ENCODE assay signal across 22 cellular contexts in the genomic region with DNA sequence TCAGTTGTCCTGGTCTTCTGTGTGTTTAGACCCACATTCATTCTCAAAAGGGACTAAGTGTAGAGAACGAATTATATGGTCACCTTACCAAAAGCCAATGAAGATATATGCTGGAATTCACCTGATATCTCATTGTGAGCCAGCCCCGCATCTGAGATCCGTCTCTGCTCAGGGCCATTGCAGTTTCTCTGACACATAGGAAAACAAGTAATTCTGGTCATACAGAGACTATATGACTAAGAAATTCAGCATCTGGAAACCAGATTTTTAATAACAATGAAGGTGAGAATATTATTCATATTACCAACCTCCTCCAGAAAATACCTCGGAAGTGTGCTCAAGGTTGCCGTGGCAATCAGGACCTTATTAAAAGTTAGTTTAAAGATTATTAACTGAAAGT.
DNase-seq lines count a peak whose midpoint lies in the region; ATAC-seq and TF ChIP-seq lines count a peak whose summit lies in the region.
"Had no signal": no experiment of that assay in that cellular context is flagged by ENCODE, and none has a peak within 500 bp of the region (broad histone marks: within the 10 kb centered on the region; RNA-seq: fewer than 3 reads in every experiment).

No MANE protein-coding gene starts in this region.

- no peaks in the 10 kb centered on the region for H3K79me2 ChIP-seq in PC-9 (ENCODE audit: low read depth)
- no peaks in the 10 kb centered on the region for H3K79me2 ChIP-seq in neural progenitor cell (ENCODE audit: low read depth)

- peaks cover 3% of the 10 kb centered on the region for H3K27me3 Mint-ChIP-seq in neural progenitor cell (ENCODE audit: insufficient read depth, low read depth)

- H3K9ac ChIP-seq in neural progenitor cell: no peak overlapping the region

- H4K20me1 ChIP-seq in PC-9 (ENCODE audit: insufficient read depth): no peaks in the 10 kb centered on the region
- no peaks in the 10 kb centered on the region for H4K20me1 ChIP-seq in neural progenitor cell (ENCODE audit: low read depth)

- CTCF ChIA-PET in PC-9 (lab: Charles Lee): no interaction called here

- 0 out of 2 replicates have a peak overlapping the region, but pooled peaks have one; percentile 8 for H2AFZ ChIP-seq in PC-9
- H2AFZ ChIP-seq in neural progenitor cell (replicated peaks): no peak overlapping the region

- H3K36me3 Mint-ChIP-seq in neural progenitor cell: no peaks in the 10 kb centered on the region

- H3F3A ChIP-seq in PC-9 (ENCODE audit: insufficient read depth, low read depth) (no peaks in the 10 kb centered on the region), neural progenitor cell (ENCODE audit: low read depth) (peaks cover 5% of the 10 kb centered on the region)

- H3K27ac ChIP-seq in PC-9 (peak overlapping the region; percentile 66), neural progenitor cell (no peak overlapping the region)
- H3K27ac ChIP-seq: SK-N-MC had no signal

- peak; percentile 45 for ATAC-seq in HG02610 (IDR thresholded peaks at IDR 0.05; ENCODE audit: unreplicated experiment)
- no peak for ATAC-seq in HG03025 (IDR thresholded peaks at IDR 0.05; ENCODE audit: low FRiP score, unreplicated experiment)
- ATAC-seq: HepG2, K562 had no signal

- no peak for TF ChIP-seq CTCF in GM12865 (IDR thresholded peaks at IDR 0.05; ENCODE audit: insufficient read depth, low read depth, low read length, missing control alignments)
- TF ChIP-seq CTCF in PC-9 (conservative IDR thresholded peaks at IDR 0.05): no peak
- TF ChIP-seq CTCF in neural progenitor cell (IDR thresholded peaks at IDR 0.05): no peak
- no peak for TF ChIP-seq CTCF in GM20000 (IDR thresholded peaks at IDR 0.05; ENCODE audit: extremely low read depth, missing control alignments)

- no peaks in the 10 kb centered on the region for H3K9me2 ChIP-seq in PC-9 (ENCODE audit: insufficient read depth)

- no peak overlapping the region for H3K4me3 Mint-ChIP-seq in neural progenitor cell
- H3K4me3 Mint-ChIP-seq: H9 had no signal

- peaks cover 9% of the 10 kb centered on the region for H3K9me3 Mint-ChIP-seq in neural progenitor cell
- H3K9me3 Mint-ChIP-seq: H9 had no signal

- POLR2A ChIA-PET in PC-9 (lab: Charles Lee; ENCODE audit: unreplicated experiment): no interaction called here

- BruUV-seq in PC-9 (replicated peaks; lab: Mats Ljungman, UMichigan): no TSS peak

- H3K36me3 ChIP-seq in PC-9 (ENCODE audit: low read depth): no peaks in the 10 kb centered on the region
- H3K36me3 ChIP-seq in neural progenitor cell: no peaks in the 10 kb centered on the region

- H3K27ac Mint-ChIP-seq in neural progenitor cell: peak overlapping the region; percentile 84
- H3K27ac Mint-ChIP-seq: H9 had no signal

- H3K27me3 ChIP-seq in PC-9 (ENCODE audit: insufficient read depth, low read depth): no peaks in the 10 kb centered on the region
- no peaks in the 10 kb centered on the region for H3K27me3 ChIP-seq in neural progenitor cell

- H3K4me2 ChIP-seq in PC-9 (peak overlapping the region; percentile 39), neural progenitor cell (no peak overlapping the region)

- DNase-seq in GM12865 (ENCODE audit: low read depth): peak; percentile 41
- peak; percentile 2 to 56 for DNase-seq in PC-9
- no peak for DNase-seq in neural progenitor cell (ENCODE audit: low spot score)
- no peak for DNase-seq in NCI-H2107 (lab: John Stamatoyannopoulos, UW)
- DNase-seq in GM20000 (ENCODE audit: low spot score): no peak
- DNase-seq: DMS153, DND-41, H9, Kasumi-1, MV-4-11, NCI-H1105, NCI-H1436 treated with DMSO at 0.1 percent for 48 hours, NCI-H1930, NCI-H226, NCI-H510A, NCI-H69, SIG-M5 had no signal

- H3K9me3 ChIP-seq in PC-9 (ENCODE audit: insufficient read depth, low read depth) (no peaks in the 10 kb centered on the region), neural progenitor cell (ENCODE audit: low read depth) (no peaks in the 10 kb centered on the region)

- intact Hi-C loops in PC-9 (cut with micrococcal nuclease; ENCODE audit: unreplicated experiment): no loop called here

- H3K4me3 ChIP-seq in GM12865 (ENCODE audit: low read depth, low read length) (no peak overlapping the region), PC-9 (no peak overlapping the region), neural progenitor cell (no peak overlapping the region)
- H3K4me3 ChIP-seq: K562, SK-N-MC had no signal

- H3K4me1 ChIP-seq in PC-9 (replicated peaks; ENCODE audit: insufficient read depth) (peaks cover 8% of the 10 kb centered on the region), neural progenitor cell (peaks cover 24% of the 10 kb centered on the region)

- peaks cover 61% of the 10 kb centered on the region for H3K4me1 Mint-ChIP-seq in neural progenitor cell

Comparison
In these comparisons a context has a peak if more than half of its experiments do, and no peak if none do; other contexts are left out.
1. DNase-seq: peak in GM12865 (single experiment) and PC-9 (2 of 2); none in neural progenitor cell (single experiment), NCI-H2107 (single experiment) and GM20000 (single experiment).